In genomic region chr3:14204605-14205284, GRCh38 we compare ENCODE assay signal across 11 cellular contexts. TPM values are rescaled to one million over a fixed set of nuclear protein-coding genes. Genes with fewer than 3 reads are reported as not detected.
DNase-seq lines count a peak whose midpoint lies in the region; ATAC-seq and TF ChIP-seq lines count a peak whose summit lies in the region.
"Had no signal": no experiment of that assay in that cellular context is flagged by ENCODE, and none has a peak within 500 bp of the region (broad histone marks: within the 10 kb centered on the region; RNA-seq: fewer than 3 reads in every experiment).

No MANE protein-coding gene starts in this region.

- H3K4me3 ChIP-seq in cardiac fibroblast (replicated peaks in 1 of 2; ENCODE audit: low read depth in 2 of 2, low read length in 2 of 2) (no peak overlapping the region), lower leg skin (ENCODE audit: low read depth, poor library complexity, severe bottlenecking) (no peak overlapping the region), transverse colon (no peak overlapping the region)
- H3K4me3 ChIP-seq: dorsolateral prefrontal cortex had no signal

- TF ChIP-seq CTCF in cardiac fibroblast (IDR thresholded peaks at IDR 0.05; ENCODE audit: low read depth, low read length) = no peak
- TF ChIP-seq CTCF in lower leg skin (IDR thresholded peaks at IDR 0.05) = no peak
- TF ChIP-seq CTCF in transverse colon (IDR thresholded peaks at IDR 0.05) = no peak

- in situ Hi-C loops in transverse colon (cut with MboI; ENCODE audit: low pct_ligation_motif_present in 1 of 4, low pct_unique_long_range_greater_than_20kb in 1 of 4, low sequenced_read_pairs in 3 of 4) = loop anchor here in 1 of 4 donors (5.0 kb wide), 1 partner anchor 273 kb away; no protein-coding TSS in a partner anchor

- no peak overlapping the region for H3K4me3 Mint-ChIP-seq in stimulated activated naive B cell treated with anti-CD40 and anti-IgM and Interleukin-4, amounts not matched to agents 10 μg/mL and 1 μg/mL and 100 μg/mL, for 72 hours

- H3K27ac ChIP-seq in transverse colon = peak overlapping the region in 3 of 4 donors; percentile 37 to 60 (median 50)
- H3K27ac ChIP-seq: 22Rv1 had no signal

- H3K4me1 Mint-ChIP-seq in stimulated activated naive B cell treated with anti-CD40 and anti-IgM and Interleukin-4, amounts not matched to agents 10 μg/mL and 1 μg/mL and 100 μg/mL, for 72 hours = peaks cover 5 to 6% of the 10 kb centered on the region in 2 donors

- no peaks in the 10 kb centered on the region for H3K9me3 Mint-ChIP-seq in stimulated activated naive B cell treated with anti-CD40 and anti-IgM and Interleukin-4, amounts not matched to agents 10 μg/mL and 1 μg/mL and 100 μg/mL, for 72 hours

- H3K27ac Mint-ChIP-seq in stimulated activated naive B cell treated with anti-CD40 and anti-IgM and Interleukin-4, amounts not matched to agents 10 μg/mL and 1 μg/mL and 100 μg/mL, for 72 hours = no peak overlapping the region

- peaks cover 5 to 41% (median 21%) of the 10 kb centered on the region in 4 donors for H3K4me1 ChIP-seq in transverse colon

- no peaks in the 10 kb centered on the region for H3K36me3 ChIP-seq in transverse colon

- TF ChIP-seq EP300 in transverse colon (IDR thresholded peaks at IDR 0.05; ENCODE audit: low read depth) = no peak

- intact Hi-C loops in lower leg skin (cut with DNase I; ENCODE audit: low total_unique reads) (loop anchor here (10.0 kb wide), 1 partner anchor 50 kb away; no protein-coding TSS in a partner anchor), transverse colon (cut with DNase I; ENCODE audit: low total_unique reads) (loop anchor here (5.0 kb wide), 2 partner anchors 263 to 402 kb away; no protein-coding TSS in a partner anchor)

- no peaks in the 10 kb centered on the region for H3K9me3 ChIP-seq in transverse colon

- H3K27me3 ChIP-seq in transverse colon = no peaks in the 10 kb centered on the region
- H3K27me3 ChIP-seq: dorsolateral prefrontal cortex had no signal

- H3K27me3 Mint-ChIP-seq in stimulated activated naive B cell treated with anti-CD40 and anti-IgM and Interleukin-4, amounts not matched to agents 10 μg/mL and 1 μg/mL and 100 μg/mL, for 72 hours = no peaks in the 10 kb centered on the region

- H3K36me3 Mint-ChIP-seq in stimulated activated naive B cell treated with anti-CD40 and anti-IgM and Interleukin-4, amounts not matched to agents 10 μg/mL and 1 μg/mL and 100 μg/mL, for 72 hours = peaks cover 6 to 8% of the 10 kb centered on the region in 2 donors

- no peak for ATAC-seq in stimulated activated naive B cell treated with anti-CD40 and anti-IgM and Interleukin-4, amounts not matched to agents 10 μg/mL and 1 μg/mL and 100 μg/mL, for 72 hours (replicated peaks)

- DNase-seq in NCI-H2196 (lab: John Stamatoyannopoulos, UW; ENCODE audit: unreplicated experiment) (peak; percentile 25), NCI-H2196 treated with DMSO at 0.1 percent for 48 hours (lab: John Stamatoyannopoulos, UW; ENCODE audit: unreplicated experiment) (no peak), cardiac fibroblast (ENCODE audit: low read depth in 2 of 2) (peak; percentile 33 to 73), lower leg skin (ENCODE audit: low spot score in 2 of 2) (peak; percentile 58 to 88), transverse colon (peak; percentile 33), NCI-H1436 treated with DMSO at 0.1 percent for 48 hours (lab: John Stamatoyannopoulos, UW) (no peak)
- DNase-seq in activated naive CD4-positive, alpha-beta T cell treated with anti-CD3 and anti-CD28 coated beads, Interleukin-2, amount 50 U/mL, for 16 hours = no peak
- DNase-seq in stimulated activated naive B cell treated with anti-CD40 and anti-IgM and Interleukin-4, amounts not matched to agents 10 μg/mL and 1 μg/mL and 100 μg/mL, for 72 hours = no peak
- DNase-seq: dorsolateral prefrontal cortex, occipital lobe had no signal

- 40 to 45% methylated on average over 10 of the region's 10 CpGs for WGBS in lower leg skin, 2 donors
- 56 to 63% methylated on average over 5 to 10 of the region's 10 CpGs for WGBS in transverse colon (ENCODE audit: low coverage in 1 of 2), 2 donors

- TF ChIP-seq POLR2A in lower leg skin (IDR thresholded peaks at IDR 0.05) (no peak), transverse colon (IDR thresholded peaks at IDR 0.05) (no peak)

RNA-seq across cellular contexts. Expression of gene LSM3, which starts 26.1 kb away (rescaled TPM):
- 10 to 100 TPM in 1 of 4 donors, 1 to 10 TPM in 3; 7.6 to 11.4 (median 8.2) TPM for total RNA-seq in lower leg skin
- 1 to 10 TPM; 5.6 to 9.6 (median 8.0) TPM for total RNA-seq in transverse colon

RNA-seq across cellular contexts. Expression of gene XPC, which starts 26.3 kb away (rescaled TPM):
- total RNA-seq in lower leg skin (100 to 1,000 TPM in 1 of 4 donors, 10 to 100 TPM in 3; 50.6 to 110 (median 76.2) TPM), transverse colon (100 to 1,000 TPM in 1 of 4 donors, 10 to 100 TPM in 3; 30.7 to 287 (median 46.6) TPM)

Comparison
In these comparisons a context has a peak if more than half of its experiments do, and no peak if none do; other contexts are left out.
1. DNase-seq: peak in NCI-H2196 (single experiment), cardiac fibroblast (2 of 2), lower leg skin (2 of 2) and transverse colon (single experiment); none in NCI-H2196 treated with DMSO at 0.1 percent for 48 hours (single experiment), NCI-H1436 treated with DMSO at 0.1 percent for 48 hours (single experiment), activated naive CD4-positive, alpha-beta T cell treated with anti-CD3 and anti-CD28 coated beads, Interleukin-2, amount 50 U/mL, for 16 hours (single experiment) and stimulated activated naive B cell treated with anti-CD40 and anti-IgM and Interleukin-4, amounts not matched to agents 10 μg/mL and 1 μg/mL and 100 μg/mL, for 72 hours (single experiment).